ENCODE assay signal across 9 cellular contexts in the genomic region with DNA sequence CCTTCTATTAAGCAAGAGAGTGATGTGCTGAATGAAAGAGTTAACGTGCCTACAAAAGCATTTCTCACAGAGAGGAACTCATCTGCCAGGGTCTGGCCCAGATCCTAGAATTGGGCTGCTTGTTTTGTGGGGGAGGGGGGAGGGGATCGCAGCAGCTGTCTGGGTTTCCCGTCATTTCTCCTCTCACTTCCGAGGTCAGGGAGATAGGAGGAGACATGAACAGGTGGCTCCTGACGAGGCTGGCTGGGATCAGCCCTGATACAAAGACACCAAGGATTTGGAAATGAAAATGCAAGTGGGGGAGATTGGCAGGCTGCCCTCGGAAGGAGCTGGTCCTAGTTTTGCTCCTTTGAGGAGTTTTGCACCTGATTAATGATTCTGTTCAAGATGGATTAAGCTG.
DNase-seq lines count a peak whose midpoint lies in the region; ATAC-seq, FAIRE-seq and TF ChIP-seq lines count a peak whose summit lies in the region.
"Had no signal": no experiment of that assay in that cellular context is flagged by ENCODE, and none has a peak within 500 bp of the region (broad histone marks: within the 10 kb centered on the region; RNA-seq: fewer than 3 reads in every experiment).

No MANE protein-coding gene starts in this region.

- peak overlapping the region; percentile 84 for H2AFZ ChIP-seq in H1 (ENCODE audit: low read length)

- no peaks in the 10 kb centered on the region for H4K20me1 ChIP-seq in H1 (replicated peaks in 1 of 2; ENCODE audit: control insufficient read depth in 1 of 2, insufficient read depth in 2 of 2, low read length in 2 of 2)

- no peak overlapping the region for H4K91ac ChIP-seq in H1 (replicated peaks; ENCODE audit: insufficient read length, low read length)

- no peak overlapping the region for H4K5ac ChIP-seq in H1 (ENCODE audit: insufficient read length, low read depth, low read length)

- ATAC-seq in GM19455 (IDR thresholded peaks at IDR 0.05; ENCODE audit: unreplicated experiment): no peak
- no peak for ATAC-seq in HG03196 (IDR thresholded peaks at IDR 0.05; ENCODE audit: unreplicated experiment)

- no peaks in the 10 kb centered on the region for H3K79me2 ChIP-seq in H1 (ENCODE audit: control insufficient read depth in 1 of 2, insufficient read depth in 2 of 2, low read length in 2 of 2)

- H3K9ac ChIP-seq in H1 (replicated peaks in 1 of 4; ENCODE audit: extremely low read depth in 1 of 4, low read depth in 3 of 4, low read length in 3 of 4): no peak overlapping the region

- H3K4me3 ChIP-seq in H1 (ENCODE audit: extremely low read depth in 1 of 4, insufficient read depth in 2 of 4, low read depth in 3 of 4, low read length in 4 of 4) (no peak overlapping the region), ovary (no peak overlapping the region), lower leg skin (ENCODE audit: low read depth, poor library complexity, severe bottlenecking) (no peak overlapping the region)

- H3K23me2 ChIP-seq in H1 (ENCODE audit: low read depth, low read length): no peaks in the 10 kb centered on the region

- no peak overlapping the region for H3K4ac ChIP-seq in H1 (replicated peaks; ENCODE audit: insufficient read length, low read depth, low read length)

- CTCF ChIA-PET in H1 (lab: Charles Lee; ENCODE audit: partially characterized antibody): no interaction called here

- H2BK12ac ChIP-seq in H1 (ENCODE audit: low read depth, low read length): no peak overlapping the region

- no peak overlapping the region for H3K14ac ChIP-seq in H1 (ENCODE audit: insufficient read length)

- H3K56ac ChIP-seq in H1 (replicated peaks; ENCODE audit: insufficient read length, low read depth, low read length): no peak overlapping the region

- H3K27me3 ChIP-seq in H1 (replicated peaks in 1 of 4; ENCODE audit: control insufficient read depth in 3 of 4, extremely low read depth in 1 of 4, insufficient read depth in 3 of 4, low read length in 3 of 4): no peaks in the 10 kb centered on the region; a peak in 1 of 7 replicates
- H3K27me3 ChIP-seq in ovary: no peaks in the 10 kb centered on the region

- H2BK120ac ChIP-seq in H1 (replicated peaks; ENCODE audit: low read depth, low read length): no peak overlapping the region

- TF ChIP-seq EP300 in H1 (IDR thresholded peaks at IDR 0.05; ENCODE audit: borderline replicate concordance in 1 of 2, low read depth in 2 of 2, low read length in 2 of 2): no peak
- no peak for TF ChIP-seq EP300 in ovary (IDR thresholded peaks at IDR 0.05)

- TF ChIP-seq CTCF in H1 (IDR thresholded peaks at IDR 0.05; ENCODE audit: control extremely low read depth in 1 of 3, insufficient read depth in 1 of 3, low read depth in 1 of 3, low read length in 3 of 3): no peak
- no peak for TF ChIP-seq CTCF in ovary (IDR thresholded peaks at IDR 0.05)
- TF ChIP-seq CTCF in lower leg skin (IDR thresholded peaks at IDR 0.05): no peak

- no peak overlapping the region for H3K27ac ChIP-seq in H1 (ENCODE audit: low read depth, low read length)
- no peak overlapping the region for H3K27ac ChIP-seq in ovary

- no peak overlapping the region; a peak in 1 of 4 replicates for H3K4me2 ChIP-seq in H1 (ENCODE audit: insufficient read depth in 1 of 2, low read depth in 2 of 2, low read length in 2 of 2)

- intact Hi-C loops in ovary (cut with DNase I) (no loop called here), lower leg skin (cut with DNase I; ENCODE audit: low total_unique reads) (no loop called here)

- POLR2A ChIA-PET in H1 (lab: Charles Lee; ENCODE audit: partially characterized antibody): interaction anchor here (2.2 kb wide), 1 partner anchor 24 kb away, joined by 5 read pairs; no protein-coding TSS in a partner anchor

- TF ChIP-seq RAD21 in H1 (IDR thresholded peaks at IDR 0.05 in 1 of 2, conservative IDR thresholded peaks at IDR 0.05 in 1 of 2; ENCODE audit: low read depth in 2 of 2, low read length in 2 of 2): no peak

- 0 out of 2 replicates have a peak overlapping the region, but pooled peaks have one; percentile 61 for H2BK15ac ChIP-seq in H1 (ENCODE audit: low read length)

- no peaks in the 10 kb centered on the region for H3K79me1 ChIP-seq in H1 (ENCODE audit: low read depth, low read length)

- no peak overlapping the region for H2AK5ac ChIP-seq in H1 (ENCODE audit: low read depth, low read length)

- peak overlapping the region; percentile 71 for H3K18ac ChIP-seq in H1 (ENCODE audit: extremely low read depth, low read length)

- peak; percentile 96 for DNase-seq in DMS 273 (lab: John Stamatoyannopoulos, UW; ENCODE audit: unreplicated experiment)
- peak; percentile 18 for DNase-seq in NCI-H345 treated with DMSO at 0.1 percent for 48 hours (lab: John Stamatoyannopoulos, UW; ENCODE audit: unreplicated experiment)
- DNase-seq in H1 (ENCODE audit: low read depth in 1 of 2, low spot score in 2 of 2): no peak
- DNase-seq in ovary: peak; percentile 21 to 70 (median 44)
- no peak for DNase-seq in lower leg skin (ENCODE audit: low spot score in 2 of 2)
- DNase-seq in islet precursor cell: no peak
- DNase-seq: stimulated activated CD4-positive, alpha-beta T cell treated with anti-CD3 and anti-CD28 coated beads, Interleukin-1b, Interleukin-23, amount 100 ng/mL, for 48 hours had no signal

- TF ChIP-seq POLR2A in H1 (IDR thresholded peaks at IDR 0.05; ENCODE audit: control extremely low read depth in 1 of 2, low read depth in 2 of 2, low read length in 2 of 2) (no peak), ovary (IDR thresholded peaks at IDR 0.05) (no peak), lower leg skin (IDR thresholded peaks at IDR 0.05) (no peak)

- no peak overlapping the region for H4K8ac ChIP-seq in H1 (ENCODE audit: extremely low read depth, insufficient read depth, low read length)

- H2BK5ac ChIP-seq in H1 (ENCODE audit: low read depth, low read length): no peak overlapping the region

- H3K4me1 ChIP-seq in H1 (replicated peaks in 1 of 4; ENCODE audit: control insufficient read depth in 3 of 4, insufficient read depth in 4 of 4, low read length in 3 of 4): peaks cover 0 to 11% (median 7%) of the 10 kb centered on the region in 4 experiments; a peak in 5 of 7 replicates
- peaks cover 4% of the 10 kb centered on the region for H3K4me1 ChIP-seq in ovary (ENCODE audit: insufficient read depth)

- H3K9me3 ChIP-seq in H1 (ENCODE audit: insufficient read depth in 2 of 2, low read depth in 1 of 2, low read length in 1 of 2) (peaks cover 5 to 6% of the 10 kb centered on the region in 2 experiments; a peak in 2 of 4 replicates), ovary (no peaks in the 10 kb centered on the region)

- no peak overlapping the region for H3K23ac ChIP-seq in H1 (ENCODE audit: insufficient read length)

- no peaks in the 10 kb centered on the region for H3K36me3 ChIP-seq in H1 (ENCODE audit: control insufficient read depth in 2 of 4, insufficient read depth in 4 of 4, low read length in 3 of 4)
- H3K36me3 ChIP-seq in ovary: no peaks in the 10 kb centered on the region

- H2BK20ac ChIP-seq in H1 (ENCODE audit: low read length): peak overlapping the region; percentile 61; the same call in 1 of the 2 replicates

- WGBS in H1 (ENCODE audit: extremely low coverage in 1 of 2, insufficient coverage in 1 of 2, insufficient read length in 1 of 2, insufficient replicate concordance in 2 of 2, low coverage in 1 of 2, low lambda C conversion rate in 2 of 2, missing lambda C conversion rate in 1 of 2), 2 experiments: 57% methylated on average over 5 of the region's 6 CpGs; no CpG with 5 or more reads in 1 of the 2 experiments
- 0 to 1% (median 0%) methylated on average over 6 of the region's 6 CpGs for WGBS in ovary, 3 donors
- WGBS in lower leg skin, 2 donors: 3 to 6% methylated on average over 6 of the region's 6 CpGs

- no peak for FAIRE-seq in H1 (lab: Jason Lieb, UNC)

TF ChIP-seq in H1, 55 proteins besides CTCF, POLR2A, EP300 and RAD21 (continues in another document):
- TF ChIP-seq TEAD4 (IDR thresholded peaks at IDR 0.05; ENCODE audit: low read depth, low read length): no peak
- no peak for TF ChIP-seq POU5F1 (IDR thresholded peaks at IDR 0.05; ENCODE audit: low read depth, low read length)
- no peak for TF ChIP-seq CHD2 (IDR thresholded peaks at IDR 0.05; ENCODE audit: low read length)
- TF ChIP-seq, protein P1, sequence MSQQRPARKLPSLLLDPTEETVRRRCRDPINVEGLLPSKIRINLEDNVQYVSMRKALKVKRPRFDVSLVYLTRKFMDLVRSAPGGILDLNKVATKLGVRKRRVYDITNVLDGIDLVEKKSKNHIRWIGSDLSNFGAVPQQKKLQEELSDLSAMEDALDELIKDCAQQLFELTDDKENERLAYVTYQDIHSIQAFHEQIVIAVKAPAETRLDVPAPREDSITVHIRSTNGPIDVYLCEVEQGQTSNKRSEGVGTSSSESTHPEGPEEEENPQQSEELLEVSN (IDR thresholded peaks at IDR 0.05): 0 out of 2 replicates have a peak, but pooled peaks have one; percentile 21
- no peak for TF ChIP-seq ASH2L (IDR thresholded peaks at IDR 0.05; ENCODE audit: low read length)

Comparison
In these comparisons a context has a peak if more than half of its experiments do, and no peak if none do; other contexts are left out.
1. DNase-seq: peak in DMS 273 (single experiment), NCI-H345 treated with DMSO at 0.1 percent for 48 hours (single experiment) and ovary (5 of 5); none in H1 (0 of 2), lower leg skin (0 of 2) and islet precursor cell (single experiment).